In the genomic region with DNA sequence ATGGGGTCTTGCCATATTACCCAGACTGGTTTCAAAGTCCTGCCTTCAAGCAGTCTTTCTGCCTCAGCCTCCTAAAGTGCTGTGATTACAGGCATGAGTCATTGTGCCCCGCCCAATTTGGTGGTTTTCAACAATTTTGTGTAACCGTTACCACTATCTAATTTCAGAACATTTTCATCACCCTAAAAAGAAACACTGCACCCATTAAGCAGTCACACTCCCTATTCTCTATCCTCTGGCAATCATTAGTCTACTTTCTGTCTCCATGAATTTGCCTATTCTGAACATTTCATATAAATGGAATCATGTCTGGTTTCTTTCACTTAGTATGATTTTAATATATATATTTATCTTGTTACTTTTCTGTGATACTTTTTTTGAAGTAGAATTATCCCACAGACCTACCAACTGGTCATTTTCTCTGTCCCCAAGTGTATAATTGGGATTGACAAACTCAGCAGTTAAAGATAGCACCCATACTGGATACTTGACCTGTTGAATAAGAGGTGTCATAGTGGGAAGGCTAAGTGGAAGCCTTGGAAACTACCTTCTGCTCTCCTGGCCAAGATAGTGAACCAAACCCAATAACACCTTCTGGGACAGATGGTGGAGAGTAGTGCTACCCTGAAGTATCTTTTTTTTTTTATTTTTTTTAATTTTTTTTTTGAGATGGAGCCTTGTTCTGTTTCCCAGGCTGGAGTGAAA, we compare ENCODE assay signal across 8 cellular contexts.
DNase-seq lines count a peak whose midpoint lies in the region; ATAC-seq and TF ChIP-seq lines count a peak whose summit lies in the region.

No MANE protein-coding gene starts in this region.

- H3K36me3 ChIP-seq in DND-41 (ENCODE audit: insufficient read depth, low read length), result 0 out of 2 replicates have a peak, but pooled peaks cover 5% of the 10 kb centered on the region
- H3K36me3 ChIP-seq in WERI-Rb-1, result no peaks in the 10 kb centered on the region

- peaks cover 14% of the 10 kb centered on the region for H3K4me1 ChIP-seq in DND-41 (ENCODE audit: insufficient read depth, low read length)

- TF ChIP-seq CTCF in DND-41 (IDR thresholded peaks at IDR 0.05; ENCODE audit: borderline replicate concordance, extremely low read depth, low read length, poor library complexity, severe bottlenecking) (no peak), astrocyte of the spinal cord (IDR thresholded peaks at IDR 0.05; ENCODE audit: low read depth, low read length) (no peak), WERI-Rb-1 (IDR thresholded peaks at IDR 0.05; ENCODE audit: low read depth, low read length) (no peak)

- H4K20me1 ChIP-seq in DND-41 (ENCODE audit: insufficient read depth, low read length), result peaks cover 5% of the 10 kb centered on the region

- no peak overlapping the region for H3K9ac ChIP-seq in DND-41 (ENCODE audit: low read depth, low read length)

- ATAC-seq in DND-41 (ENCODE audit: insufficient read depth, low read depth), result peak; percentile 75
- ATAC-seq in HG02973 (IDR thresholded peaks at IDR 0.05; ENCODE audit: unreplicated experiment), result peak; percentile 79

- H3K4me2 ChIP-seq in DND-41 (ENCODE audit: insufficient read depth, low read length), result no peak overlapping the region

- H3K27me3 ChIP-seq in DND-41 (ENCODE audit: insufficient read depth, low read length, poor library complexity) (no peaks in the 10 kb centered on the region), WERI-Rb-1 (ENCODE audit: insufficient read depth, low read depth, severe bottlenecking) (no peaks in the 10 kb centered on the region)

- no peaks in the 10 kb centered on the region for H3K9me3 ChIP-seq in DND-41 (ENCODE audit: insufficient read depth, low read length, severe bottlenecking)
- H3K9me3 ChIP-seq in WERI-Rb-1 (ENCODE audit: severe bottlenecking), result no peaks in the 10 kb centered on the region

- no peak overlapping the region for H2AFZ ChIP-seq in DND-41 (ENCODE audit: low read depth, low read length)

- H3K27ac ChIP-seq in DND-41 (ENCODE audit: low read length), result no peak overlapping the region
- no peak overlapping the region for H3K27ac ChIP-seq in WERI-Rb-1

- H3K79me2 ChIP-seq in DND-41 (ENCODE audit: insufficient read depth, low read length), result peaks cover 71% of the 10 kb centered on the region

- DNase-seq in DND-41 (peak; percentile 46), T-helper 2 cell (peak in 4 of 5 experiments; percentile 20 to 90 (median 42)), astrocyte of the spinal cord (ENCODE audit: low read depth, low spot score) (peak; percentile 64), skeletal muscle cell (ENCODE audit: low read depth) (peak; percentile 25), WERI-Rb-1 (no peak), SHP77 treated with DMSO at 0.1 percent for 48 hours (lab: John Stamatoyannopoulos, UW) (no peak), DMS153 treated with DMSO at 0.1 percent for 48 hours (lab: John Stamatoyannopoulos, UW; ENCODE audit: unreplicated experiment) (no peak)

- H3K4me3 ChIP-seq in DND-41 (ENCODE audit: low read depth in 1 of 2, low read length in 2 of 2) (no peak overlapping the region), astrocyte of the spinal cord (ENCODE audit: low read depth, low read length) (no peak overlapping the region), skeletal muscle cell (ENCODE audit: low read depth, low read length) (no peak overlapping the region), WERI-Rb-1 (ENCODE audit: low read depth, low read length) (no peak overlapping the region)

- in situ Hi-C loops in astrocyte of the spinal cord (cut with HindIII; ENCODE audit: low sequenced_read_pairs), result no loop called here

Comparison
In these comparisons a context has a peak if more than half of its experiments do, and no peak if none do; other contexts are left out.
1. DNase-seq: peak in DND-41 (single experiment), T-helper 2 cell (4 of 5), astrocyte of the spinal cord (single experiment) and skeletal muscle cell (single experiment); none in WERI-Rb-1 (single experiment), SHP77 treated with DMSO at 0.1 percent for 48 hours (single experiment) and DMS153 treated with DMSO at 0.1 percent for 48 hours (single experiment).